8 cellular contexts compared by ENCODE assay signal in genomic region chr17:17837380-17837821, GRCh38. TPM values are rescaled to one million over a fixed set of nuclear protein-coding genes. Genes with fewer than 3 reads are reported as not detected.
DNase-seq lines count a peak whose midpoint lies in the region; ATAC-seq, FAIRE-seq and TF ChIP-seq lines count a peak whose summit lies in the region.

No MANE protein-coding gene starts in this region.

- CTCF ChIA-PET in AG04449 (lab: Yijun Ruan, JAX): interaction anchor here (1.0 to 2.5 kb wide), 5 partner anchors 12 to 196 kb away, joined by 4 to 9 read pairs (median 5); no protein-coding TSS in a partner anchor

- peak overlapping the region; percentile 93 for H3K27ac Mint-ChIP-seq in activated T-helper 1 cell treated with anti-CD3 and anti-CD28 coated beads, Interleukin-12 subunit alpha, Interleukin-12 subunit beta, Interleukin-2, Interleukin-4 antibody, amounts not matched to agents 30 ng/mL and 10 ng/mL and 1 ng/mL, durations not matched to agents 14 hours and 24 hours and 36 hours

- H3K4me1 Mint-ChIP-seq in activated T-helper 1 cell treated with anti-CD3 and anti-CD28 coated beads, Interleukin-12 subunit alpha, Interleukin-12 subunit beta, Interleukin-2, Interleukin-4 antibody, amounts not matched to agents 30 ng/mL and 10 ng/mL and 1 ng/mL, durations not matched to agents 14 hours and 24 hours and 36 hours (ENCODE audit: low read depth): peaks cover 67% of the 10 kb centered on the region

- no peak for FAIRE-seq in small intestine (lab: Jason Lieb, UNC)

- DNase-seq in AG04449 (ENCODE audit: low read depth, low spot score) (no peak), HFF-Myc (ENCODE audit: extremely low read depth, low read depth) (no peak), left ventricle myocardium superior (peak; percentile 56), small intestine (peak; percentile 37)
- no peak for DNase-seq in activated T-helper 1 cell treated with anti-CD3 and anti-CD28 coated beads, Interleukin-12 subunit alpha, Interleukin-12 subunit beta, Interleukin-2, Interleukin-4 antibody, amounts not matched to agents 30 ng/mL and 10 ng/mL and 1 ng/mL, durations not matched to agents 14 hours and 24 hours and 36 hours (ENCODE audit: low spot score)
- DNase-seq in stimulated activated CD8-positive, alpha-beta memory T cell treated with anti-CD3 and anti-CD28 coated beads, Interleukin-4, amount 100 ng/mL, for 48 hours: no peak

- TF ChIP-seq CTCF in AG04449 (IDR thresholded peaks at IDR 0.05; ENCODE audit: insufficient read depth, low read length, missing control alignments) (no peak), HFF-Myc (IDR thresholded peaks at IDR 0.05; ENCODE audit: low read depth, low read length, missing control alignments) (no peak)

- POLR2A ChIA-PET in AG04449 (lab: Yijun Ruan, JAX): interaction anchor here (0.9 to 1.7 kb wide), 2 partner anchors 12 to 155 kb away, joined by 3 to 6 read pairs; no protein-coding TSS in a partner anchor

- H3K27me3 ChIP-seq in small intestine (ENCODE audit: control insufficient read depth in 2 of 2, insufficient read depth in 2 of 2, low read length in 2 of 2): no peaks in the 10 kb centered on the region

- peaks cover 23% of the 10 kb centered on the region for H3K36me3 Mint-ChIP-seq in activated T-helper 1 cell treated with anti-CD3 and anti-CD28 coated beads, Interleukin-12 subunit alpha, Interleukin-12 subunit beta, Interleukin-2, Interleukin-4 antibody, amounts not matched to agents 30 ng/mL and 10 ng/mL and 1 ng/mL, durations not matched to agents 14 hours and 24 hours and 36 hours (ENCODE audit: low read depth)

- H3K9me3 ChIP-seq in small intestine (ENCODE audit: control insufficient read depth, low read depth): no peaks in the 10 kb centered on the region

- ATAC-seq in left ventricle myocardium superior: peak; percentile 18
- no peak for ATAC-seq in GM21528 (IDR thresholded peaks at IDR 0.05; ENCODE audit: low FRiP score, unreplicated experiment)
- no peak for ATAC-seq in GM21515 (IDR thresholded peaks at IDR 0.05; ENCODE audit: unreplicated experiment)

- H3K27ac ChIP-seq in small intestine (ENCODE audit: low read depth in 1 of 2, low read length in 1 of 2): peak overlapping the region; percentile 99 to 100

- H3K4me1 ChIP-seq in small intestine (ENCODE audit: control insufficient read depth in 2 of 2, insufficient read depth in 1 of 2, low read depth in 1 of 2, low read length in 1 of 2): peaks cover 8 to 11% of the 10 kb centered on the region in 2 donors

- intact Hi-C loops in activated T-helper 1 cell treated with anti-CD3 and anti-CD28 coated beads, Interleukin-12 subunit alpha, Interleukin-12 subunit beta, Interleukin-2, Interleukin-4 antibody, amounts not matched to agents 30 ng/mL and 10 ng/mL and 1 ng/mL, durations not matched to agents 14 hours and 24 hours and 36 hours (cut with micrococcal nuclease): loop anchor here (2.0 to 5.0 kb wide), 2 partner anchors 201 to 345 kb away; partner anchors contain the start of genes ALKBH5, ATPAF2 and GID4
- intact Hi-C loops in left ventricle myocardium superior (cut with micrococcal nuclease): no loop called here

- H3K4me3 ChIP-seq in AG04449 (ENCODE audit: low read depth, low read length): peak overlapping the region; percentile 93
- H3K4me3 ChIP-seq in HFF-Myc (replicated peaks; ENCODE audit: low read depth, low read length): peak overlapping the region; percentile 82
- H3K4me3 ChIP-seq in small intestine (ENCODE audit: low read depth in 1 of 2, low read length in 2 of 2): peak overlapping the region in 1 of 2 donors; percentile 94

- H3K9me3 Mint-ChIP-seq in activated T-helper 1 cell treated with anti-CD3 and anti-CD28 coated beads, Interleukin-12 subunit alpha, Interleukin-12 subunit beta, Interleukin-2, Interleukin-4 antibody, amounts not matched to agents 30 ng/mL and 10 ng/mL and 1 ng/mL, durations not matched to agents 14 hours and 24 hours and 36 hours: no peaks in the 10 kb centered on the region

- H3K4me3 Mint-ChIP-seq in activated T-helper 1 cell treated with anti-CD3 and anti-CD28 coated beads, Interleukin-12 subunit alpha, Interleukin-12 subunit beta, Interleukin-2, Interleukin-4 antibody, amounts not matched to agents 30 ng/mL and 10 ng/mL and 1 ng/mL, durations not matched to agents 14 hours and 24 hours and 36 hours: peak overlapping the region; percentile 93

- WGBS in small intestine, 3 donors: 51 to 63% (median 52%) methylated on average over 3 of the region's 3 CpGs

- no peaks in the 10 kb centered on the region for H3K27me3 Mint-ChIP-seq in activated T-helper 1 cell treated with anti-CD3 and anti-CD28 coated beads, Interleukin-12 subunit alpha, Interleukin-12 subunit beta, Interleukin-2, Interleukin-4 antibody, amounts not matched to agents 30 ng/mL and 10 ng/mL and 1 ng/mL, durations not matched to agents 14 hours and 24 hours and 36 hours (ENCODE audit: insufficient read depth)

- H3K36me3 ChIP-seq in small intestine (ENCODE audit: control insufficient read depth in 2 of 2, insufficient read depth in 2 of 2, low read length in 2 of 2): peaks cover 0 to 2% of the 10 kb centered on the region in 2 donors

RNA-seq across cellular contexts. Expression of gene SREBF1, which starts 0.6 kb away (rescaled TPM):
- total RNA-seq in activated T-helper 1 cell treated with anti-CD3 and anti-CD28 coated beads, Interleukin-12 subunit alpha, Interleukin-12 subunit beta, Interleukin-2, Interleukin-4 antibody, amounts not matched to agents 30 ng/mL and 10 ng/mL and 1 ng/mL, durations not matched to agents 14 hours and 24 hours and 36 hours: 167 and 172 TPM in 2 replicates
- 15.2 TPM for total RNA-seq in left ventricle myocardium superior
- 100 to 1,000 TPM in 2 of 3 donors, 10 to 100 TPM in 1; 99.7 to 155 (median 111) TPM for polyA plus RNA-seq in small intestine

Comparison
In these comparisons a context has a peak if more than half of its experiments do, and no peak if none do; other contexts are left out.
1. DNase-seq: peak in left ventricle myocardium superior (single experiment) and small intestine (single experiment); none in AG04449 (single experiment), HFF-Myc (single experiment), activated T-helper 1 cell treated with anti-CD3 and anti-CD28 coated beads, Interleukin-12 subunit alpha, Interleukin-12 subunit beta, Interleukin-2, Interleukin-4 antibody, amounts not matched to agents 30 ng/mL and 10 ng/mL and 1 ng/mL, durations not matched to agents 14 hours and 24 hours and 36 hours (single experiment) and stimulated activated CD8-positive, alpha-beta memory T cell treated with anti-CD3 and anti-CD28 coated beads, Interleukin-4, amount 100 ng/mL, for 48 hours (single experiment).
2. RNA of gene SREBF1, which starts 0.6 kb away (total RNA-seq): 167 to 172 TPM in activated T-helper 1 cell treated with anti-CD3 and anti-CD28 coated beads, Interleukin-12 subunit alpha, Interleukin-12 subunit beta, Interleukin-2, Interleukin-4 antibody, amounts not matched to agents 30 ng/mL and 10 ng/mL and 1 ng/mL, durations not matched to agents 14 hours and 24 hours and 36 hours; 15.2 TPM in left ventricle myocardium superior (single experiment); every median in the first group is over 10 times any median in the second.